In genomic region chr9:78118742-78119473, GRCh38 we compare ENCODE assay signal across 9 cellular contexts.
DNase-seq lines count a peak whose midpoint lies in the region; ATAC-seq and TF ChIP-seq lines count a peak whose summit lies in the region.
"Had no signal": no experiment of that assay in that cellular context is flagged by ENCODE, and none has a peak within 500 bp of the region (broad histone marks: within the 10 kb centered on the region; RNA-seq: fewer than 3 reads in every experiment).

No MANE protein-coding gene starts in this region.

- H3K27me3 Mint-ChIP-seq in immature natural killer cell (ENCODE audit: low read depth in 3 of 3) = no peaks in the 10 kb centered on the region

- no peak for TF ChIP-seq CTCF in OCI-LY3 (IDR thresholded peaks at IDR 0.05; ENCODE audit: low read depth, low read length)
- TF ChIP-seq CTCF in coronary artery (IDR thresholded peaks at IDR 0.05) = no peak

- ATAC-seq in GM18517 (IDR thresholded peaks at IDR 0.05; ENCODE audit: unreplicated experiment) (peak; percentile 75), HG02678 (IDR thresholded peaks at IDR 0.05; ENCODE audit: unreplicated experiment) (peak; percentile 86)

- H3K4me3 Mint-ChIP-seq in immature natural killer cell = peak overlapping the region; percentile 49 to 79 (median 68)

- no peaks in the 10 kb centered on the region for H3K27me3 ChIP-seq in OCI-LY3 (ENCODE audit: low read depth, low read length)
- H3K27me3 ChIP-seq in MG63 = no peaks in the 10 kb centered on the region
- H3K27me3 ChIP-seq: SJSA1 had no signal

- DNase-seq in immature natural killer cell = peak in 2 of 3 donors; percentile 12 to 16
- no peak for DNase-seq in coronary artery (ENCODE audit: low spot score)
- no peak for DNase-seq in NCI-H510A treated with DMSO at 0.1 percent for 48 hours (lab: John Stamatoyannopoulos, UW)
- DNase-seq in MG63 = no peak
- no peak for DNase-seq in DMS 273 treated with DMSO at 0.1 percent for 48 hours (lab: John Stamatoyannopoulos, UW)

- H3K4me3 ChIP-seq in OCI-LY3 (ENCODE audit: low read length) = peak overlapping the region; percentile 61
- H3K4me3 ChIP-seq in coronary artery = no peak overlapping the region
- H3K4me3 ChIP-seq in MG63 = no peak overlapping the region
- H3K4me3 ChIP-seq: SJSA1 had no signal

- H3K4me2 ChIP-seq in OCI-LY3 (ENCODE audit: low read length) = peak overlapping the region; percentile 84

- H3K27ac ChIP-seq in OCI-LY3 (ENCODE audit: low read length) (peak overlapping the region; percentile 88), coronary artery (no peak overlapping the region)
- H3K27ac ChIP-seq: SJSA1 had no signal

- H3K79me2 ChIP-seq in OCI-LY3 (ENCODE audit: low read length) = no peaks in the 10 kb centered on the region

- H4K20me1 ChIP-seq in OCI-LY3 (ENCODE audit: insufficient read depth, low read length) = no peaks in the 10 kb centered on the region

- H3K9me3 ChIP-seq in OCI-LY3 (ENCODE audit: insufficient read depth, low read length) (no peaks in the 10 kb centered on the region), MG63 (no peaks in the 10 kb centered on the region)
- H3K9me3 ChIP-seq: SJSA1 had no signal

- peak overlapping the region; percentile 59; the same call in 1 of the 2 replicates for H3K9ac ChIP-seq in OCI-LY3 (ENCODE audit: low read length)

- peaks cover 34% of the 10 kb centered on the region for H3K4me1 ChIP-seq in OCI-LY3 (ENCODE audit: low read length)
- H3K4me1 ChIP-seq: SJSA1 had no signal

- peak overlapping the region; percentile 37 to 91 (median 72) for H3K27ac Mint-ChIP-seq in immature natural killer cell

- H3K9me3 Mint-ChIP-seq in immature natural killer cell = no peaks in the 10 kb centered on the region

- no peaks in the 10 kb centered on the region for H3K36me3 ChIP-seq in OCI-LY3 (replicated peaks; ENCODE audit: low read depth, low read length)
- no peaks in the 10 kb centered on the region for H3K36me3 ChIP-seq in MG63
- H3K36me3 ChIP-seq: SJSA1 had no signal

- H3K36me3 Mint-ChIP-seq in immature natural killer cell = peaks cover 0 to 5% (median 0%) of the 10 kb centered on the region in 3 donors

- peaks cover 27 to 48% of the 10 kb centered on the region in 2 donors for H3K4me1 Mint-ChIP-seq in immature natural killer cell

- H2AFZ ChIP-seq in OCI-LY3 (ENCODE audit: low read depth, low read length) = no peak overlapping the region; the same call in 1 of the 2 replicates

Comparison
In these comparisons a context has a peak if more than half of its experiments do, and no peak if none do; other contexts are left out.
1. DNase-seq: peak in immature natural killer cell (2 of 3); none in coronary artery (single experiment), NCI-H510A treated with DMSO at 0.1 percent for 48 hours (single experiment), MG63 (single experiment) and DMS 273 treated with DMSO at 0.1 percent for 48 hours (single experiment).